ENCODE assay signal across 19 cellular contexts in the genomic region with DNA sequence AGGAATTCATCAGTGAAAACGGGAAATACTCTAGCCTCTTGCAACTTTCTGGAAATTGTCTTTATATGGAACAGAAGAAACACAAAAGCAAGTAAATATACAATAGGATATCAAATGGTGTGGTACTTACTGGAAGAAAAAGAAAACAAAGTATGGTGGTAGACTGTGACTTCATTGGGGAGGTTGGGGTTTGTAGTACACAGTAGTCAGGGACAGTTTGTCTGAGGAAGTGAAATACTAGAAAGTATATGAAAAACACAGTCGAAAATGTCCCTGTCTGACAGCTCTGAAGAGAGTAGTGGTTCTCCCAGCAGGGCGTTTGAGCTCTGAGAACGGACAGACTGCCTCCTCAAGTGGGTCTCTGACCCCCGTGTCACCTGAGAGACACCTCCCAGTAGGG.
A peak's percentile ranks its signal among the peaks of the same experiment; 100 is the strongest.
DNase-seq lines count a peak whose midpoint lies in the region; ATAC-seq lines count a peak whose summit lies in the region.
"Had no signal": no experiment of that assay in that cellular context is flagged by ENCODE, and none has a peak within 500 bp of the region (broad histone marks: within the 10 kb centered on the region; RNA-seq: fewer than 3 reads in every experiment).

No MANE protein-coding gene starts in this region.

- ATAC-seq in GM18499 (IDR thresholded peaks at IDR 0.05; ENCODE audit: insufficient read depth, unreplicated experiment) (peak; percentile 99), GM19395 (IDR thresholded peaks at IDR 0.05; ENCODE audit: unreplicated experiment) (peak; percentile 70), HG02763 (IDR thresholded peaks at IDR 0.05; ENCODE audit: unreplicated experiment) (peak; percentile 63), HG03432 (IDR thresholded peaks at IDR 0.05; ENCODE audit: unreplicated experiment) (peak; percentile 92), GM18873 (IDR thresholded peaks at IDR 0.05; ENCODE audit: low FRiP score, unreplicated experiment) (no peak), GM19467 (IDR thresholded peaks at IDR 0.05; ENCODE audit: unreplicated experiment) (no peak)

- DNase-seq in NCI-H146 (lab: John Stamatoyannopoulos, UW) = no peak
- no peak for DNase-seq in germinal center (ENCODE audit: low spot score)
- DNase-seq: activated CD4-positive, alpha-beta memory T cell treated with anti-CD3 and anti-CD28 coated beads for 36 hours; activated T-cell treated with anti-CD3 and anti-CD28 coated beads, Interleukin-2, amount 50 U/mL, for 48 hours; C1 segment of cervical spinal cord; GDM1; HCEC 1CT; naive B cell; NCI-H1048; NCI-H2029 treated with DMSO at 0.1 percent for 48 hours; NCI-H510A; ovary; SHP77 treated with DMSO at 0.1 percent for 48 hours had no signal

Comparison
In these comparisons a context has a peak if more than half of its experiments do, and no peak if none do; other contexts are left out.
1. ATAC-seq: peak in GM18499 (single experiment), GM19395 (single experiment), HG02763 (single experiment) and HG03432 (single experiment); none in GM18873 (single experiment) and GM19467 (single experiment).